Comparison of ENCODE assay signal across 18 cellular contexts in genomic region chr1:96782861-96783260, GRCh38.
DNase-seq lines count a peak whose midpoint lies in the region; ATAC-seq, FAIRE-seq and TF ChIP-seq lines count a peak whose summit lies in the region.
"Had no signal": no experiment of that assay in that cellular context is flagged by ENCODE, and none has a peak within 500 bp of the region (broad histone marks: within the 10 kb centered on the region; RNA-seq: fewer than 3 reads in every experiment).

No MANE protein-coding gene starts in this region.

- no peaks in the 10 kb centered on the region for H3K9me3 Mint-ChIP-seq in MCF 10A (ENCODE audit: unreplicated experiment)

- no peak for TF ChIP-seq EP300 in GM12878 (IDR thresholded peaks at IDR 0.05; ENCODE audit: borderline replicate concordance in 1 of 2, control insufficient read depth in 1 of 2, low read depth in 2 of 2, low read length in 2 of 2)

- BruUV-seq in mammary epithelial cell (replicated peaks; lab: Mats Ljungman, UMichigan), result no TSS peak
- BruUV-seq in MCF 10A (replicated peaks; lab: Mats Ljungman, UMichigan), result no TSS peak
- no TSS peak for BruUV-seq in GM12878 (replicated peaks; lab: Mats Ljungman, UMichigan)

- H2AFZ ChIP-seq in mammary epithelial cell (ENCODE audit: low read depth, low read length) (no peak overlapping the region), GM12878 (ENCODE audit: control insufficient read depth, low read depth, low read length) (no peak overlapping the region)
- H2AFZ ChIP-seq: PC-9 had no signal

- FAIRE-seq in GM12878 (lab: Jason Lieb, UNC), result peak; percentile 47
- FAIRE-seq: K562 had no signal

- intact Hi-C loops in mammary epithelial cell (cut with micrococcal nuclease) (no loop called here), MCF 10A (cut with micrococcal nuclease) (no loop called here), GM12878 (cut with micrococcal nuclease; ENCODE audit: unreplicated experiment) (no loop called here)

- SMC1A ChIA-PET in GM12878 (lab: Charles Lee; ENCODE audit: uncharacterized antibody, unreplicated experiment), result interaction anchor here (1.3 to 1.7 kb wide), 4 partner anchors 9 to 39 kb away, joined by 3 to 4 read pairs (median 3); no protein-coding TSS in a partner anchor

- H3K4me3 Mint-ChIP-seq in MCF 10A (ENCODE audit: unreplicated experiment), result no peak overlapping the region
- H3K4me3 Mint-ChIP-seq: CD14-positive monocyte had no signal

- dilution Hi-C loops in mammary epithelial cell (cut with HindIII; ENCODE audit: low sequenced_read_pairs), result no loop called here

- H3K36me3 Mint-ChIP-seq in MCF 10A (ENCODE audit: insufficient read depth, unreplicated experiment), result peaks cover 44% of the 10 kb centered on the region

- H3K27me3 ChIP-seq in mammary epithelial cell (ENCODE audit: insufficient read depth, low read length) (no peaks in the 10 kb centered on the region), GM12878 (replicated peaks in 1 of 2; ENCODE audit: control insufficient read depth in 2 of 2, insufficient read depth in 2 of 2, low read length in 1 of 2) (no peaks in the 10 kb centered on the region)

- CTCF ChIA-PET in mammary epithelial cell (lab: Charles Lee; ENCODE audit: low non-redundant PET), result no interaction called here
- CTCF ChIA-PET in MCF 10A (lab: Yijun Ruan, JAX), result no interaction called here
- CTCF ChIA-PET in GM12878 (lab: Yijun Ruan, JAX), result interaction anchor here (1.1 kb wide), 1 partner anchor 33 kb away, joined by 3 read pairs; no protein-coding TSS in a partner anchor

- H3K4me2 ChIP-seq in mammary epithelial cell (ENCODE audit: insufficient read depth, low read depth, low read length), result no peak overlapping the region
- H3K4me2 ChIP-seq in GM12878 (ENCODE audit: control insufficient read depth, insufficient read depth), result no peak overlapping the region
- H3K4me2 ChIP-seq: PC-9 had no signal

- no peaks in the 10 kb centered on the region for H3K4me1 Mint-ChIP-seq in MCF 10A (ENCODE audit: insufficient read depth, unreplicated experiment)
- H3K4me1 Mint-ChIP-seq: CD14-positive monocyte had no signal

- H3K36me3 ChIP-seq in mammary epithelial cell (ENCODE audit: insufficient read depth, low read length), result peaks cover 27% of the 10 kb centered on the region
- peaks cover 0 to 12% of the 10 kb centered on the region in 2 experiments; a peak in 3 of 4 replicates for H3K36me3 ChIP-seq in GM12878 (ENCODE audit: control insufficient read depth in 2 of 2, insufficient read depth in 2 of 2, low read length in 1 of 2)

- H4K20me1 ChIP-seq in mammary epithelial cell (ENCODE audit: insufficient read depth, low read length), result no peaks in the 10 kb centered on the region
- no peaks in the 10 kb centered on the region for H4K20me1 ChIP-seq in GM12878 (ENCODE audit: control insufficient read depth, insufficient read depth)

- no peaks in the 10 kb centered on the region for H3K27me3 Mint-ChIP-seq in MCF 10A (ENCODE audit: insufficient read depth, unreplicated experiment)

- H3K9me3 ChIP-seq in mammary epithelial cell (replicated peaks; ENCODE audit: insufficient read depth, low read length), result no peaks in the 10 kb centered on the region
- no peaks in the 10 kb centered on the region for H3K9me3 ChIP-seq in GM12878 (replicated peaks; ENCODE audit: control insufficient read depth, insufficient read depth, low read length)
- H3K9me3 ChIP-seq: Caco-2 had no signal

- ATAC-seq in GM12878 (no peak), HG03196 (IDR thresholded peaks at IDR 0.05; ENCODE audit: unreplicated experiment) (no peak)
- ATAC-seq: K562 had no signal

- DNase-seq in mammary epithelial cell (peak; percentile 2), MCF 10A (ENCODE audit: unreplicated experiment) (no peak), GM12878 (ENCODE audit: low read depth, low spot score) (no peak), fibroblast of the aortic adventitia (ENCODE audit: low read depth) (peak; percentile 39), NCI-H226 (no peak), GM13977 (ENCODE audit: low spot score) (no peak), GM19238 (ENCODE audit: insufficient read length, low spot score) (no peak)
- DNase-seq: 8988T, Caco-2, GOT3, NCI-H1092, NCI-H1694, NCI-H2107, PC-9 had no signal

- no peak for TF ChIP-seq CTCF in mammary epithelial cell (conservative IDR thresholded peaks at IDR 0.05 in 1 of 2, IDR thresholded peaks at IDR 0.05 in 1 of 2; ENCODE audit: extremely low read depth in 1 of 2, insufficient read depth in 1 of 2, low read depth in 1 of 2, low read length in 2 of 2)
- no peak for TF ChIP-seq CTCF in MCF 10A (IDR thresholded peaks at IDR 0.05; ENCODE audit: unreplicated experiment)
- no peak for TF ChIP-seq CTCF in GM12878 (IDR thresholded peaks at IDR 0.05 in 2 of 3, conservative IDR thresholded peaks at IDR 0.05 in 1 of 3; ENCODE audit: control insufficient read depth in 2 of 3, extremely low read depth in 1 of 3, insufficient read depth in 1 of 3, low read depth in 3 of 3, low read length in 3 of 3)
- no peak for TF ChIP-seq CTCF in fibroblast of the aortic adventitia (IDR thresholded peaks at IDR 0.05; ENCODE audit: insufficient read depth, low read length)
- no peak for TF ChIP-seq CTCF in GM13977 (IDR thresholded peaks at IDR 0.05; ENCODE audit: extremely low read depth, insufficient read depth, missing control alignments)

- H3K4me3 ChIP-seq in mammary epithelial cell (replicated peaks in 1 of 3; ENCODE audit: insufficient read depth in 1 of 3, low read depth in 2 of 3, low read length in 3 of 3) (no peak overlapping the region), GM12878 (no peak overlapping the region), fibroblast of the aortic adventitia (ENCODE audit: low read depth, low read length) (no peak overlapping the region)
- H3K4me3 ChIP-seq: K562, PC-9 had no signal

- POLR2A ChIA-PET in MCF 10A (lab: Yijun Ruan, JAX) (interaction anchor here (0.6 to 1.1 kb wide), 2 partner anchors 10 to 61 kb away, joined by 3 read pairs; partner anchors contain the start of gene PTBP2), GM12878 (lab: Charles Lee) (interaction anchor here (0.8 kb wide), 1 partner anchor 15 kb away, joined by 3 read pairs; no protein-coding TSS in a partner anchor)

- no peak for TF ChIP-seq POLR2A in GM12878 (IDR thresholded peaks at IDR 0.05; ENCODE audit: low read depth, low read length)

- H3K4me1 ChIP-seq in mammary epithelial cell (ENCODE audit: insufficient read depth, low read length) (no peaks in the 10 kb centered on the region), GM12878 (ENCODE audit: control insufficient read depth, insufficient read depth, low read length) (no peaks in the 10 kb centered on the region)
- H3K4me1 ChIP-seq: Caco-2 had no signal

- H3K27ac ChIP-seq in mammary epithelial cell (ENCODE audit: insufficient read depth, low read depth, low read length) (no peak overlapping the region), GM12878 (ENCODE audit: control insufficient read depth, insufficient read depth) (no peak overlapping the region)
- H3K27ac ChIP-seq: HL-60, PC-9 had no signal

- in situ Hi-C loops in mammary epithelial cell (cut with MboI; ENCODE audit: low sequenced_read_pairs in 2 of 2), result no loop called here
- in situ Hi-C loops in GM12878 (cut with MboI), result no loop called here
- in situ Hi-C loops in GM13977 (cut with MboI; ENCODE audit: low pct_unique_long_range_greater_than_20kb, low sequenced_read_pairs, unreplicated experiment), result no loop called here

- H3K9ac ChIP-seq in mammary epithelial cell (ENCODE audit: insufficient read depth, low read length) (no peak overlapping the region), GM12878 (ENCODE audit: control insufficient read depth, insufficient read depth, low read length) (no peak overlapping the region)

- RAD21 ChIA-PET in GM12878 (lab: Charles Lee; ENCODE audit: unreplicated experiment), result interaction anchor here (0.7 kb wide), 1 partner anchor 54 kb away, joined by 3 read pairs; no protein-coding TSS in a partner anchor

- no peak for TF ChIP-seq RAD21 in GM12878 (IDR thresholded peaks at IDR 0.05; ENCODE audit: insufficient read depth, low read depth, low read length)

- no peaks in the 10 kb centered on the region for H3K79me2 ChIP-seq in mammary epithelial cell (ENCODE audit: insufficient read depth, low read length)
- no peaks in the 10 kb centered on the region for H3K79me2 ChIP-seq in GM12878 (ENCODE audit: control insufficient read depth, insufficient read depth, low read length)

- no peak overlapping the region for H3K27ac Mint-ChIP-seq in MCF 10A (ENCODE audit: low read depth, unreplicated experiment)

TF ChIP-seq in GM12878, 131 proteins besides CTCF, POLR2A, EP300 and RAD21 (continues in another document):
- no peak for TF ChIP-seq POLR2AphosphoS2 (IDR thresholded peaks at IDR 0.05; ENCODE audit: low read depth, low read length)
- TF ChIP-seq SKIL (IDR thresholded peaks at IDR 0.05; ENCODE audit: low read depth, poor library complexity, severe bottlenecking), result no peak
- TF ChIP-seq MYC (IDR thresholded peaks at IDR 0.05; ENCODE audit: insufficient read depth, insufficient read length, insufficient replicate concordance, low read length, severe bottlenecking), result no peak

Comparison
In these comparisons a context has a peak if more than half of its experiments do, and no peak if none do; other contexts are left out.
1. DNase-seq: peak in mammary epithelial cell (single experiment) and fibroblast of the aortic adventitia (single experiment); none in MCF 10A (single experiment), GM12878 (single experiment), NCI-H226 (single experiment), GM13977 (single experiment) and GM19238 (single experiment).